22 cellular contexts compared by ENCODE assay signal in genomic region chr3:39112535-39112934, GRCh38. TPM values are rescaled to one million over a fixed set of nuclear protein-coding genes. Genes with fewer than 3 reads are reported as not detected.
DNase-seq lines count a peak whose midpoint lies in the region; ATAC-seq, FAIRE-seq and TF ChIP-seq lines count a peak whose summit lies in the region.
"Had no signal": no experiment of that assay in that cellular context is flagged by ENCODE, and none has a peak within 500 bp of the region (broad histone marks: within the 10 kb centered on the region; RNA-seq: fewer than 3 reads in every experiment).

No MANE protein-coding gene starts in this region.

- CTCF ChIA-PET in HepG2 (lab: Yijun Ruan, JAX; ENCODE audit: low intra/inter-chr PET ratio, low total read pairs), result no interaction called here

- peak overlapping the region; percentile 21 for H3K27ac Mint-ChIP-seq in stimulated activated naive B cell treated with anti-CD40 and anti-IgM and Interleukin-4, amounts not matched to agents 10 μg/mL and 1 μg/mL and 100 μg/mL, for 72 hours
- H3K27ac Mint-ChIP-seq: B cell; CD4-positive, alpha-beta T cell; CD8-positive, alpha-beta T cell had no signal

- no peaks in the 10 kb centered on the region for H3K9me3 Mint-ChIP-seq in stimulated activated naive B cell treated with anti-CD40 and anti-IgM and Interleukin-4, amounts not matched to agents 10 μg/mL and 1 μg/mL and 100 μg/mL, for 72 hours
- H3K9me3 Mint-ChIP-seq: CD4-positive, alpha-beta T cell; CD8-positive, alpha-beta T cell had no signal

- H3K27ac ChIP-seq in heart right ventricle (no peak overlapping the region), HepG2 (ENCODE audit: extremely low read length, insufficient read depth, low read length) (no peak overlapping the region)
- H3K27ac ChIP-seq: BLaER1 treated with 17β-estradiol and CSF1 and Interleukin-3, amounts not matched to agents 10 nM and 100 nM; C4-2B had no signal

- FAIRE-seq in HepG2 (lab: Jason Lieb, UNC), result no peak
- FAIRE-seq: A204.1, D721Med, G401.6, GM12891, GM19239 had no signal

- POLR2A ChIA-PET in HepG2 (lab: Yijun Ruan, JAX), result no interaction called here

- no peaks in the 10 kb centered on the region for H4K20me1 ChIP-seq in HepG2 (ENCODE audit: insufficient read depth, low read length)

- no peaks in the 10 kb centered on the region for H3K27me3 ChIP-seq in heart right ventricle
- H3K27me3 ChIP-seq in HepG2 (ENCODE audit: control insufficient read depth in 1 of 2, insufficient read depth in 2 of 2, low read length in 2 of 2), result no peaks in the 10 kb centered on the region
- H3K27me3 ChIP-seq: BLaER1 treated with 17β-estradiol and CSF1 and Interleukin-3, amounts not matched to agents 10 nM and 100 nM had no signal

- in situ Hi-C loops in HepG2 (cut with HindIII; ENCODE audit: extremely low pct_ligation_motif_present, low pct_unique_long_range_greater_than_20kb), result no loop called here
- in situ Hi-C loops in ACHN (cut with HindIII; ENCODE audit: low pct_ligation_motif_present, low pct_unique_long_range_greater_than_20kb, low sequenced_read_pairs), result no loop called here

- H3K4me3 Mint-ChIP-seq in stimulated activated naive B cell treated with anti-CD40 and anti-IgM and Interleukin-4, amounts not matched to agents 10 μg/mL and 1 μg/mL and 100 μg/mL, for 72 hours, result no peak overlapping the region
- H3K4me3 Mint-ChIP-seq: B cell; CD4-positive, alpha-beta T cell; CD8-positive, alpha-beta T cell had no signal

- no peak overlapping the region for H3K4me3 ChIP-seq in heart right ventricle
- no peak overlapping the region for H3K4me3 ChIP-seq in HepG2 (replicated peaks in 1 of 3; ENCODE audit: insufficient read depth in 1 of 3, low read depth in 2 of 3, low read length in 3 of 3)
- H3K4me3 ChIP-seq: BLaER1 treated with 17β-estradiol and CSF1 and Interleukin-3, amounts not matched to agents 10 nM and 100 nM had no signal

- no peak overlapping the region for H3K4me2 ChIP-seq in HepG2 (ENCODE audit: low read depth, low read length)
- H3K4me2 ChIP-seq: BLaER1 treated with 17β-estradiol and CSF1 and Interleukin-3, amounts not matched to agents 10 nM and 100 nM had no signal

- peak; percentile 36 for DNase-seq in cardiac septum (ENCODE audit: low spot score)
- DNase-seq in heart right ventricle, result no peak
- DNase-seq in HepG2 (ENCODE audit: low spot score), result no peak
- DNase-seq in stimulated activated naive B cell treated with anti-CD40 and anti-IgM and Interleukin-4, amounts not matched to agents 10 μg/mL and 1 μg/mL and 100 μg/mL, for 72 hours, result no peak
- DNase-seq in SW 1271 (lab: John Stamatoyannopoulos, UW), result no peak
- DNase-seq in ACHN, result no peak
- DNase-seq: 8988T; AML-193; Caco-2; Calu3; CD4-positive, alpha-beta T cell; DMS79 treated with DMSO at 0.1 percent for 48 hours; GF-D8 had no signal

- no peaks in the 10 kb centered on the region for H3K27me3 Mint-ChIP-seq in stimulated activated naive B cell treated with anti-CD40 and anti-IgM and Interleukin-4, amounts not matched to agents 10 μg/mL and 1 μg/mL and 100 μg/mL, for 72 hours
- H3K27me3 Mint-ChIP-seq: B cell; CD4-positive, alpha-beta T cell had no signal

- peaks cover 0 to 6% (median 0%) of the 10 kb centered on the region in 9 donors for H3K36me3 ChIP-seq in heart right ventricle
- no peaks in the 10 kb centered on the region for H3K36me3 ChIP-seq in HepG2 (replicated peaks in 1 of 2; ENCODE audit: control insufficient read depth in 1 of 2, insufficient read depth in 2 of 2, low read length in 2 of 2)

- no peak overlapping the region for H3K9ac ChIP-seq in HepG2 (ENCODE audit: insufficient read depth, low read depth, low read length)
- H3K9ac ChIP-seq: BLaER1 treated with 17β-estradiol and CSF1 and Interleukin-3, amounts not matched to agents 10 nM and 100 nM had no signal

- 87 to 88% methylated on average over 2 of the region's 2 CpGs for WGBS in heart right ventricle, 2 donors
- no CpG with 5 or more reads among the region's 2 CpGs for WGBS in HepG2 (ENCODE audit: low lambda C conversion rate)

- intact Hi-C loops in cardiac septum (cut with DNase I) (no loop called here), heart right ventricle (cut with DNase I) (no loop called here), HepG2 (cut with micrococcal nuclease; ENCODE audit: unreplicated experiment) (no loop called here)

- no peak for TF ChIP-seq RAD21 in HepG2 (CRISPR knock-in tag; IDR thresholded peaks at IDR 0.05)

- no TSS peak for BruUV-seq in HepG2 (replicated peaks; lab: Mats Ljungman, UMichigan)

- H3K79me2 ChIP-seq in HepG2 (ENCODE audit: insufficient read depth, low read length), result no peaks in the 10 kb centered on the region

- TF ChIP-seq CTCF in heart right ventricle (IDR thresholded peaks at IDR 0.05) (no peak), HepG2 (CRISPR knock-in tag; IDR thresholded peaks at IDR 0.05) (no peak)

- no peak for ATAC-seq in heart right ventricle
- no peak for ATAC-seq in HepG2
- ATAC-seq in stimulated activated naive B cell treated with anti-CD40 and anti-IgM and Interleukin-4, amounts not matched to agents 10 μg/mL and 1 μg/mL and 100 μg/mL, for 72 hours (replicated peaks), result no peak
- ATAC-seq: CD8-positive, alpha-beta T cell had no signal

- peaks cover 0 to 3% of the 10 kb centered on the region in 2 donors for H3K36me3 Mint-ChIP-seq in stimulated activated naive B cell treated with anti-CD40 and anti-IgM and Interleukin-4, amounts not matched to agents 10 μg/mL and 1 μg/mL and 100 μg/mL, for 72 hours

- TF ChIP-seq EP300 in HepG2 (IDR thresholded peaks at IDR 0.05; ENCODE audit: low read depth in 2 of 2, low read length in 2 of 2) (no peak), HepG2 (CRISPR knock-in tag; IDR thresholded peaks at IDR 0.05; ENCODE audit: borderline replicate concordance) (no peak)

- H3K9me3 ChIP-seq in heart right ventricle (no peaks in the 10 kb centered on the region), HepG2 (ENCODE audit: low read length) (no peaks in the 10 kb centered on the region)
- H3K9me3 ChIP-seq: BLaER1 treated with 17β-estradiol and CSF1 and Interleukin-3, amounts not matched to agents 10 nM and 100 nM; Caco-2 had no signal

- H2AFZ ChIP-seq in HepG2 (ENCODE audit: low read length), result no peak overlapping the region

- H3K4me1 Mint-ChIP-seq in stimulated activated naive B cell treated with anti-CD40 and anti-IgM and Interleukin-4, amounts not matched to agents 10 μg/mL and 1 μg/mL and 100 μg/mL, for 72 hours, result peaks cover 17 to 21% of the 10 kb centered on the region in 2 donors

- H3K4me1 ChIP-seq in heart right ventricle, result peaks cover 0 to 13% (median 8%) of the 10 kb centered on the region in 9 donors
- H3K4me1 ChIP-seq in HepG2 (ENCODE audit: insufficient read depth, low read length), result peaks cover 12% of the 10 kb centered on the region
- H3K4me1 ChIP-seq: Caco-2 had no signal

- TF ChIP-seq POLR2A in HepG2 (IDR thresholded peaks at IDR 0.05; ENCODE audit: insufficient read depth in 1 of 2, low read depth in 2 of 2, low read length in 2 of 2), result no peak

RNA-seq across cellular contexts. Expression of gene TTC21A, which starts 5.1 kb away (rescaled TPM):
- total RNA-seq in cardiac septum, result 3.0 TPM
- total RNA-seq in heart right ventricle, result 1 to 10 TPM; 1.1 to 3.1 (median 1.5) TPM
- 1 to 10 TPM in 1 of 2 donors, under 1 TPM in 1; 0.80 to 7.5 TPM for polyA plus RNA-seq in heart right ventricle
- 0.31 and 0.39 TPM in 2 replicates for total RNA-seq in HepG2 (2016; rRNA removed; fragmentation: Illumina TruSeq; extraction: Trizol)
- 0.88 TPM in 1 of 2 replicates, not detected in the other for total RNA-seq in HepG2 (2016; cell fraction: cytosol; rRNA removed; fragmentation: Illumina TruSeq; extraction: Trizol; ENCODE audit: low read depth)
- 0.26 and 0.36 TPM in 2 replicates for total RNA-seq in HepG2 (2016; cell fraction: insoluble cytoplasmic fraction; rRNA removed; fragmentation: Illumina TruSeq; extraction: Trizol)
- total RNA-seq in HepG2 (2016; cell fraction: membrane; rRNA removed; fragmentation: Illumina TruSeq; extraction: Trizol), result 0.07 and 0.22 TPM in 2 replicates
- total RNA-seq in HepG2 (2016; cell fraction: nucleus; rRNA removed; fragmentation: Illumina TruSeq; extraction: Trizol), result 0.50 and 2.4 TPM in 2 replicates
- polyA plus RNA-seq in HepG2 (2011; rRNA removed), result 1.5 and 1.6 TPM in 2 replicates
- polyA plus RNA-seq in HepG2 (2011; cell fraction: cytosol; rRNA removed), result 0.27 and 0.48 TPM in 2 replicates
- 4.9 and 6.3 TPM in 2 replicates for polyA plus RNA-seq in HepG2 (2011; cell fraction: nucleus; rRNA removed)
- polyA plus RNA-seq in HepG2 (2012), result 0.63 and 0.74 TPM in 2 replicates
- polyA plus RNA-seq in HepG2 (2016; cell fraction: cytosol; fragmentation: Illumina TruSeq; extraction: Trizol; ENCODE audit: low read depth), result 0.08 and 0.12 TPM in 2 replicates
- polyA plus RNA-seq in HepG2 (2016; cell fraction: insoluble cytoplasmic fraction; fragmentation: Illumina TruSeq; extraction: Trizol; ENCODE audit: low read depth), result 0.25 and 0.41 TPM in 2 replicates
- polyA plus RNA-seq in HepG2 (2016; cell fraction: membrane; fragmentation: Illumina TruSeq; extraction: Trizol; ENCODE audit: low read depth), result 0.14 and 0.63 TPM in 2 replicates
- polyA plus RNA-seq in HepG2 (2016; cell fraction: nucleus; fragmentation: Illumina TruSeq; extraction: Trizol; ENCODE audit: insufficient read depth, low read depth), result 2.2 TPM in 2 replicates
- 1.4 and 2.3 TPM in 2 replicates for polyA minus RNA-seq in HepG2 (2011; rRNA and poly(A)+ RNA removed; ENCODE audit: low replicate concordance)
- polyA minus RNA-seq in HepG2 (2011; cell fraction: cytosol; rRNA and poly(A)+ RNA removed), result 0.53 TPM in 1 of 2 replicates, not detected in the other
- 3.1 and 5.3 TPM in 2 replicates for polyA minus RNA-seq in HepG2 (2011; cell fraction: nucleus; rRNA and poly(A)+ RNA removed)

RNA-seq across cellular contexts. Expression of gene GORASP1, which starts 5.1 kb away (rescaled TPM):
- total RNA-seq in cardiac septum (45.9 TPM), heart right ventricle (10 to 100 TPM; 35.8 to 54.2 (median 41.1) TPM), HepG2 (2016; rRNA removed; fragmentation: Illumina TruSeq; extraction: Trizol) (27.0 and 36.4 TPM in 2 replicates)
- polyA plus RNA-seq in heart right ventricle (10 to 100 TPM; 28.4 to 37.2 TPM), HepG2 (2011; rRNA removed) (39.8 and 41.6 TPM in 2 replicates)
- total RNA-seq in HepG2 (2016; cell fraction: cytosol; rRNA removed; fragmentation: Illumina TruSeq; extraction: Trizol; ENCODE audit: low read depth), result 6.2 and 6.3 TPM in 2 replicates
- 24.7 and 34.0 TPM in 2 replicates for total RNA-seq in HepG2 (2016; cell fraction: insoluble cytoplasmic fraction; rRNA removed; fragmentation: Illumina TruSeq; extraction: Trizol)
- 11.1 and 12.7 TPM in 2 replicates for total RNA-seq in HepG2 (2016; cell fraction: membrane; rRNA removed; fragmentation: Illumina TruSeq; extraction: Trizol)
- 42.3 and 46.1 TPM in 2 replicates for total RNA-seq in HepG2 (2016; cell fraction: nucleus; rRNA removed; fragmentation: Illumina TruSeq; extraction: Trizol)
- polyA plus RNA-seq in HepG2 (2011; cell fraction: cytosol; rRNA removed), result 22.2 and 27.9 TPM in 2 replicates
- 99.2 and 109 TPM in 2 replicates for polyA plus RNA-seq in HepG2 (2011; cell fraction: nucleus; rRNA removed)
- polyA plus RNA-seq in HepG2 (2012), result 14.9 and 22.9 TPM in 2 replicates
- polyA plus RNA-seq in HepG2 (2016; cell fraction: cytosol; fragmentation: Illumina TruSeq; extraction: Trizol; ENCODE audit: low read depth), result 2.9 and 3.2 TPM in 2 replicates
- polyA plus RNA-seq in HepG2 (2016; cell fraction: insoluble cytoplasmic fraction; fragmentation: Illumina TruSeq; extraction: Trizol; ENCODE audit: low read depth), result 28.7 and 29.9 TPM in 2 replicates
- 7.1 and 7.7 TPM in 2 replicates for polyA plus RNA-seq in HepG2 (2016; cell fraction: membrane; fragmentation: Illumina TruSeq; extraction: Trizol; ENCODE audit: low read depth)
- 59.7 and 73.8 TPM in 2 replicates for polyA plus RNA-seq in HepG2 (2016; cell fraction: nucleus; fragmentation: Illumina TruSeq; extraction: Trizol; ENCODE audit: insufficient read depth, low read depth)
- polyA minus RNA-seq in HepG2 (2011; rRNA and poly(A)+ RNA removed; ENCODE audit: low replicate concordance), result 59.3 and 84.8 TPM in 2 replicates
- 13.8 and 14.9 TPM in 2 replicates for polyA minus RNA-seq in HepG2 (2011; cell fraction: cytosol; rRNA and poly(A)+ RNA removed)
- polyA minus RNA-seq in HepG2 (2011; cell fraction: nucleus; rRNA and poly(A)+ RNA removed), result 46.4 and 49.4 TPM in 2 replicates

RNA-seq across cellular contexts. Expression of gene CSRNP1, which starts 40.9 kb away (rescaled TPM):
- total RNA-seq in cardiac septum (11.5 TPM), heart right ventricle (10 to 100 TPM in 9 of 10 donors, 1 to 10 TPM in 1; 7.4 to 46.3 (median 17.7) TPM), HepG2 (2016; rRNA removed; fragmentation: Illumina TruSeq; extraction: Trizol) (9.3 and 10.8 TPM in 2 replicates)
- polyA plus RNA-seq in heart right ventricle (10 to 100 TPM; 14.1 to 28.1 TPM), HepG2 (2011; rRNA removed) (11.3 and 13.1 TPM in 2 replicates)
- total RNA-seq in HepG2 (2016; cell fraction: cytosol; rRNA removed; fragmentation: Illumina TruSeq; extraction: Trizol; ENCODE audit: low read depth), result 1.5 and 2.3 TPM in 2 replicates
- total RNA-seq in HepG2 (2016; cell fraction: insoluble cytoplasmic fraction; rRNA removed; fragmentation: Illumina TruSeq; extraction: Trizol), result 7.4 and 10.8 TPM in 2 replicates
- 6.2 TPM in 2 replicates for total RNA-seq in HepG2 (2016; cell fraction: membrane; rRNA removed; fragmentation: Illumina TruSeq; extraction: Trizol)
- 8.4 and 9.2 TPM in 2 replicates for total RNA-seq in HepG2 (2016; cell fraction: nucleus; rRNA removed; fragmentation: Illumina TruSeq; extraction: Trizol)
- 10.2 and 11.5 TPM in 2 replicates for polyA plus RNA-seq in HepG2 (2011; cell fraction: cytosol; rRNA removed)
- 16.5 and 19.1 TPM in 2 replicates for polyA plus RNA-seq in HepG2 (2011; cell fraction: nucleus; rRNA removed)
- polyA plus RNA-seq in HepG2 (2012), result 7.1 and 11.4 TPM in 2 replicates
- polyA plus RNA-seq in HepG2 (2016; cell fraction: cytosol; fragmentation: Illumina TruSeq; extraction: Trizol; ENCODE audit: low read depth), result 0.62 and 0.80 TPM in 2 replicates
- polyA plus RNA-seq in HepG2 (2016; cell fraction: insoluble cytoplasmic fraction; fragmentation: Illumina TruSeq; extraction: Trizol; ENCODE audit: low read depth), result 5.7 and 6.6 TPM in 2 replicates
- polyA plus RNA-seq in HepG2 (2016; cell fraction: membrane; fragmentation: Illumina TruSeq; extraction: Trizol; ENCODE audit: low read depth), result 2.0 and 2.4 TPM in 2 replicates
- polyA plus RNA-seq in HepG2 (2016; cell fraction: nucleus; fragmentation: Illumina TruSeq; extraction: Trizol; ENCODE audit: insufficient read depth, low read depth), result 11.8 and 12.9 TPM in 2 replicates
- 16.7 and 44.8 TPM in 2 replicates for polyA minus RNA-seq in HepG2 (2011; rRNA and poly(A)+ RNA removed; ENCODE audit: low replicate concordance)
- 13.3 and 14.3 TPM in 2 replicates for polyA minus RNA-seq in HepG2 (2011; cell fraction: cytosol; rRNA and poly(A)+ RNA removed)
- polyA minus RNA-seq in HepG2 (2011; cell fraction: nucleus; rRNA and poly(A)+ RNA removed), result 18.9 and 21.8 TPM in 2 replicates
